In genomic region chr2:168310580-168310979, GRCh38 we compare ENCODE assay signal across 20 cellular contexts.
DNase-seq lines count a peak whose midpoint lies in the region; ATAC-seq, FAIRE-seq and TF ChIP-seq lines count a peak whose summit lies in the region.
"Had no signal": no experiment of that assay in that cellular context is flagged by ENCODE, and none has a peak within 500 bp of the region (broad histone marks: within the 10 kb centered on the region; RNA-seq: fewer than 3 reads in every experiment).

No MANE protein-coding gene starts in this region.

- TF ChIP-seq CTCF in GM23338 (conservative IDR thresholded peaks at IDR 0.05; ENCODE audit: low read depth in 2 of 2) (no peak), bronchial epithelial cell (IDR thresholded peaks at IDR 0.05; ENCODE audit: insufficient read depth, low read length, severe bottlenecking) (no peak), foreskin keratinocyte (conservative IDR thresholded peaks at IDR 0.05) (no peak), GM20000 (IDR thresholded peaks at IDR 0.05; ENCODE audit: extremely low read depth, missing control alignments) (no peak)

- peaks cover 2% of the 10 kb centered on the region; the same call in 2 of the 3 replicates for H3K36me3 Mint-ChIP-seq in GM23338 (ENCODE audit: low read depth)
- H3K36me3 Mint-ChIP-seq in activated CD4-positive, alpha-beta T cell treated with anti-CD3 and anti-CD28 coated beads, Interleukin-2, amount 10 ng/mL, durations not matched to agents 7 days and 5 days (ENCODE audit: low read depth), result no peaks in the 10 kb centered on the region

- H3K9me2 ChIP-seq in GM23338 (ENCODE audit: insufficient read depth), result 0 out of 2 replicates have a peak, but pooled peaks cover 3% of the 10 kb centered on the region

- no peak overlapping the region for H3K4me2 ChIP-seq in GM23338

- H3K4me3 Mint-ChIP-seq in GM23338, result no peak overlapping the region
- no peak overlapping the region for H3K4me3 Mint-ChIP-seq in activated CD4-positive, alpha-beta T cell treated with anti-CD3 and anti-CD28 coated beads, Interleukin-2, amount 10 ng/mL, durations not matched to agents 7 days and 5 days
- H3K4me3 Mint-ChIP-seq: CD4-positive, alpha-beta T cell; HFFc6 had no signal

- POLR2A ChIA-PET in activated CD4-positive, alpha-beta T cell treated with anti-CD3 and anti-CD28 coated beads, Interleukin-2, amount 10 ng/mL, durations not matched to agents 7 days and 5 days (lab: Charles Lee), result no interaction called here

- no peak for FAIRE-seq in bronchial epithelial cell (lab: Jason Lieb, UNC)
- FAIRE-seq: A204.1, D721Med, GM12892, GM18507, H54 had no signal

- H4K20me1 ChIP-seq in GM23338 (replicated peaks; ENCODE audit: insufficient read depth), result no peaks in the 10 kb centered on the region

- H3K27ac ChIP-seq in GM23338 (ENCODE audit: low read depth) (no peak overlapping the region), foreskin keratinocyte (no peak overlapping the region)
- H3K27ac ChIP-seq: C4-2B, HL-60 had no signal

- H3K79me2 ChIP-seq in GM23338 (replicated peaks; ENCODE audit: insufficient read depth), result no peaks in the 10 kb centered on the region

- H3K4me1 ChIP-seq in GM23338 (ENCODE audit: insufficient read depth) (no peaks in the 10 kb centered on the region), foreskin keratinocyte (no peaks in the 10 kb centered on the region)
- H3K4me1 ChIP-seq: BE2C, Caco-2 had no signal

- peaks cover 4% of the 10 kb centered on the region for H3K27me3 Mint-ChIP-seq in GM23338 (ENCODE audit: insufficient read depth, low read depth, poor library complexity)
- H3K27me3 Mint-ChIP-seq in activated CD4-positive, alpha-beta T cell treated with anti-CD3 and anti-CD28 coated beads, Interleukin-2, amount 10 ng/mL, durations not matched to agents 7 days and 5 days, result peaks cover 11% of the 10 kb centered on the region
- H3K27me3 Mint-ChIP-seq: CD4-positive, alpha-beta T cell had no signal

- H2AFZ ChIP-seq in GM23338, result 0 out of 2 replicates have a peak overlapping the region, but pooled peaks have one; percentile 3

- H3F3A ChIP-seq in GM23338 (replicated peaks; ENCODE audit: low read depth), result no peaks in the 10 kb centered on the region

- H3K9me3 Mint-ChIP-seq in GM23338, result peaks cover 21% of the 10 kb centered on the region; the same call in 2 of the 3 replicates
- H3K9me3 Mint-ChIP-seq in activated CD4-positive, alpha-beta T cell treated with anti-CD3 and anti-CD28 coated beads, Interleukin-2, amount 10 ng/mL, durations not matched to agents 7 days and 5 days, result peaks cover 22% of the 10 kb centered on the region

- H3K4me3 ChIP-seq in GM23338, result no peak overlapping the region
- H3K4me3 ChIP-seq in bronchial epithelial cell (ENCODE audit: low read depth, low read length), result no peak overlapping the region

- ATAC-seq in GM23338 (no peak), foreskin keratinocyte (peak; percentile 65), GM21576 (IDR thresholded peaks at IDR 0.05; ENCODE audit: unreplicated experiment) (no peak)
- ATAC-seq: HCT116 had no signal

- DNase-seq in GM23338 (ENCODE audit: low spot score) (no peak), bronchial epithelial cell (ENCODE audit: low read depth) (peak; percentile 59), foreskin keratinocyte (peak in 1 of 2 donors; percentile 41), GM20000 (ENCODE audit: low spot score) (no peak)
- no peak for DNase-seq in activated CD4-positive, alpha-beta T cell treated with anti-CD3 and anti-CD28 coated beads, Interleukin-2, amount 10 ng/mL, durations not matched to agents 7 days and 5 days
- DNase-seq: ACHN; BE2C; Caco-2; CD4-positive, alpha-beta T cell; GDM1; HFFc6 had no signal

- H3K36me3 ChIP-seq in GM23338 (ENCODE audit: insufficient read depth) (no peaks in the 10 kb centered on the region), bronchial epithelial cell (ENCODE audit: control insufficient read depth, insufficient read depth, low read length) (no peaks in the 10 kb centered on the region)
- H3K36me3 ChIP-seq: BE2C had no signal

- H3K27ac Mint-ChIP-seq in GM23338, result no peak overlapping the region
- H3K27ac Mint-ChIP-seq in activated CD4-positive, alpha-beta T cell treated with anti-CD3 and anti-CD28 coated beads, Interleukin-2, amount 10 ng/mL, durations not matched to agents 7 days and 5 days, result no peak overlapping the region
- H3K27ac Mint-ChIP-seq: CD4-positive, alpha-beta T cell; HFFc6 had no signal

- H3K27me3 ChIP-seq in GM23338 (ENCODE audit: insufficient read depth), result no peaks in the 10 kb centered on the region
- H3K27me3 ChIP-seq in bronchial epithelial cell (ENCODE audit: control insufficient read depth, insufficient read depth, low read length), result no peaks in the 10 kb centered on the region
- H3K27me3 ChIP-seq in foreskin keratinocyte, result no peaks in the 10 kb centered on the region
- H3K27me3 ChIP-seq: BE2C had no signal

- peaks cover 3% of the 10 kb centered on the region; the same call in 1 of the 3 replicates for H3K4me1 Mint-ChIP-seq in GM23338
- no peaks in the 10 kb centered on the region for H3K4me1 Mint-ChIP-seq in activated CD4-positive, alpha-beta T cell treated with anti-CD3 and anti-CD28 coated beads, Interleukin-2, amount 10 ng/mL, durations not matched to agents 7 days and 5 days

- CTCF ChIA-PET in activated CD4-positive, alpha-beta T cell treated with anti-CD3 and anti-CD28 coated beads, Interleukin-2, amount 10 ng/mL, durations not matched to agents 7 days and 5 days (lab: Charles Lee), result interaction anchor here (1.3 kb wide), 2 partner anchors 12 to 28 kb away, joined by 3 read pairs; no protein-coding TSS in a partner anchor

TF ChIP-seq in GM23338, 12 proteins besides CTCF, POLR2A, EP300 and RAD21:
- TF ChIP-seq POLR2AphosphoS5 (IDR thresholded peaks at IDR 0.05; ENCODE audit: low read depth) (no peak), CREB1 (CRISPR knock-in tag; IDR thresholded peaks at IDR 0.05; ENCODE audit: low read depth) (no peak), ZNF331 (CRISPR knock-in tag; IDR thresholded peaks at IDR 0.05; ENCODE audit: low read depth) (no peak), ZNF462 (CRISPR knock-in tag; IDR thresholded peaks at IDR 0.05) (no peak), JUNB (IDR thresholded peaks at IDR 0.05; ENCODE audit: unreplicated experiment) (no peak)
